ENCODE assay signal across 10 cellular contexts in genomic region chr12:12506541-12506940, GRCh38. TPM values are rescaled to one million over a fixed set of nuclear protein-coding genes. Genes with fewer than 3 reads are reported as not detected.
DNase-seq lines count a peak whose midpoint lies in the region; ATAC-seq, FAIRE-seq and TF ChIP-seq lines count a peak whose summit lies in the region.
"Had no signal": no experiment of that assay in that cellular context is flagged by ENCODE, and none has a peak within 500 bp of the region (broad histone marks: within the 10 kb centered on the region; RNA-seq: fewer than 3 reads in every experiment).

No MANE protein-coding gene starts in this region.

- H3K9ac ChIP-seq in astrocyte (ENCODE audit: low read length) = peak overlapping the region; percentile 34

- no peak overlapping the region for H3K4me3 ChIP-seq in astrocyte (ENCODE audit: insufficient read depth, low read depth, low read length)

- H3K36me3 ChIP-seq in astrocyte (ENCODE audit: insufficient read depth, low read length) = no peaks in the 10 kb centered on the region

- no peak overlapping the region for H3K4me3 Mint-ChIP-seq in T-helper 1 cell treated with Interleukin-12 subunit alpha and Interleukin-12 subunit beta and Interleukin-4 antibody, amounts not matched to agents 30 μg/mL and 1 μg/mL, for 36 hours
- H3K4me3 Mint-ChIP-seq in astrocyte (ENCODE audit: unreplicated experiment) = no peak overlapping the region

- no peak for FAIRE-seq in astrocyte (lab: Jason Lieb, UNC)

- DNase-seq in T-helper 1 cell (no peak), astrocyte (ENCODE audit: low read depth) (no peak), left kidney (ENCODE audit: low read depth, low spot score) (peak; percentile 51), substantia nigra (lab: John Stamatoyannopoulos, UW) (peak in 2 of 49 donors; percentile 10 to 40), medulla oblongata (ENCODE audit: extremely low spot score) (no peak), HK-2 (ENCODE audit: unreplicated experiment) (no peak)
- DNase-seq: 8988T; activated CD4-positive, alpha-beta T cell treated with anti-CD3 and anti-CD28 coated beads, Interleukin-2, amount 50 U/mL, for 4 hours had no signal

- H3K9me3 ChIP-seq in astrocyte (ENCODE audit: insufficient read depth, low read depth, low read length) = no peaks in the 10 kb centered on the region

- H3K4me1 ChIP-seq in astrocyte (ENCODE audit: insufficient read depth, low read length) = peaks cover 26% of the 10 kb centered on the region

- H3K36me3 Mint-ChIP-seq in T-helper 1 cell treated with Interleukin-12 subunit alpha and Interleukin-12 subunit beta and Interleukin-4 antibody, amounts not matched to agents 30 μg/mL and 1 μg/mL, for 36 hours (ENCODE audit: low read depth) = peaks cover 7% of the 10 kb centered on the region
- H3K36me3 Mint-ChIP-seq in astrocyte (ENCODE audit: low read depth, unreplicated experiment) = peaks cover 3% of the 10 kb centered on the region

- peaks cover 61% of the 10 kb centered on the region for H3K79me2 ChIP-seq in astrocyte (ENCODE audit: insufficient read depth, low read length)

- TF ChIP-seq CTCF in astrocyte (IDR thresholded peaks at IDR 0.05; ENCODE audit: insufficient read depth, low read depth, low read length) = no peak

- H3K27me3 ChIP-seq in astrocyte (ENCODE audit: insufficient read depth, low read length) = no peaks in the 10 kb centered on the region

- ATAC-seq in GM18867 (IDR thresholded peaks at IDR 0.05; ENCODE audit: unreplicated experiment) = no peak

- peaks cover 37% of the 10 kb centered on the region for H4K20me1 ChIP-seq in astrocyte (ENCODE audit: insufficient read depth, low read length)

- peaks cover 40% of the 10 kb centered on the region for H3K4me1 Mint-ChIP-seq in T-helper 1 cell treated with Interleukin-12 subunit alpha and Interleukin-12 subunit beta and Interleukin-4 antibody, amounts not matched to agents 30 μg/mL and 1 μg/mL, for 36 hours (ENCODE audit: low read depth)
- peaks cover 34% of the 10 kb centered on the region for H3K4me1 Mint-ChIP-seq in astrocyte (ENCODE audit: low read depth, unreplicated experiment)

- peak overlapping the region; percentile 68 for H3K27ac Mint-ChIP-seq in T-helper 1 cell treated with Interleukin-12 subunit alpha and Interleukin-12 subunit beta and Interleukin-4 antibody, amounts not matched to agents 30 μg/mL and 1 μg/mL, for 36 hours
- peak overlapping the region; percentile 41 for H3K27ac Mint-ChIP-seq in astrocyte (ENCODE audit: unreplicated experiment)

- no peaks in the 10 kb centered on the region for H3K27me3 Mint-ChIP-seq in T-helper 1 cell treated with Interleukin-12 subunit alpha and Interleukin-12 subunit beta and Interleukin-4 antibody, amounts not matched to agents 30 μg/mL and 1 μg/mL, for 36 hours (ENCODE audit: low read depth)
- no peaks in the 10 kb centered on the region for H3K27me3 Mint-ChIP-seq in astrocyte (ENCODE audit: low read depth, unreplicated experiment)

- no peak overlapping the region for H2AFZ ChIP-seq in astrocyte (ENCODE audit: low read depth, low read length)

- no peaks in the 10 kb centered on the region for H3K9me3 Mint-ChIP-seq in T-helper 1 cell treated with Interleukin-12 subunit alpha and Interleukin-12 subunit beta and Interleukin-4 antibody, amounts not matched to agents 30 μg/mL and 1 μg/mL, for 36 hours
- no peaks in the 10 kb centered on the region for H3K9me3 Mint-ChIP-seq in astrocyte (ENCODE audit: unreplicated experiment)

- peak overlapping the region; percentile 58 for H3K4me2 ChIP-seq in astrocyte (ENCODE audit: low read length)

- H3K27ac ChIP-seq in astrocyte (ENCODE audit: low read depth, low read length) (peak overlapping the region; percentile 17), substantia nigra (ENCODE audit: low read depth, low read length, poor library complexity, severe bottlenecking) (peak overlapping the region; percentile 88)

RNA-seq across cellular contexts. Expression of gene DUSP16, which starts 56.1 kb away (rescaled TPM):
- total RNA-seq in astrocyte = 21.4 and 24.2 TPM in 2 replicates
